In genomic region chr16:85453179-85453678, GRCh38 we compare ENCODE assay signal across 21 cellular contexts.
DNase-seq lines count a peak whose midpoint lies in the region; ATAC-seq and TF ChIP-seq lines count a peak whose summit lies in the region.
"Had no signal": no experiment of that assay in that cellular context is flagged by ENCODE, and none has a peak within 500 bp of the region (broad histone marks: within the 10 kb centered on the region; RNA-seq: fewer than 3 reads in every experiment).

No MANE protein-coding gene starts in this region.

- no peak for TF ChIP-seq POLR2A in transverse colon (IDR thresholded peaks at IDR 0.05)

- CTCF ChIA-PET in activated CD4-positive, alpha-beta T cell treated with anti-CD3 and anti-CD28 coated beads, Interleukin-2, amount 10 ng/mL, durations not matched to agents 7 days and 5 days (lab: Charles Lee): interaction anchor here (1.1 kb wide), 1 partner anchor 15 kb away, joined by 3 read pairs; no protein-coding TSS in a partner anchor

- H3K27me3 Mint-ChIP-seq in activated CD4-positive, alpha-beta T cell treated with anti-CD3 and anti-CD28 coated beads, Interleukin-2, amount 10 ng/mL, durations not matched to agents 7 days and 5 days: peaks cover 2% of the 10 kb centered on the region
- H3K27me3 Mint-ChIP-seq in naive thymus-derived CD8-positive, alpha-beta T cell: peaks cover 0 to 2% (median 0%) of the 10 kb centered on the region in 5 donors

- no peak for DNase-seq in activated CD4-positive, alpha-beta T cell treated with anti-CD3 and anti-CD28 coated beads, Interleukin-2, amount 10 ng/mL, durations not matched to agents 7 days and 5 days
- DNase-seq in activated CD4-positive, alpha-beta T cell treated with anti-CD3 and anti-CD28 coated beads, Interleukin-2, amount 50 U/mL, for 4 hours: no peak
- DNase-seq in colonic mucosa (no peak), transverse colon (peak; percentile 57), NAMALWA (ENCODE audit: low spot score) (no peak), BE2C (no peak), RKO (ENCODE audit: low spot score) (no peak)
- DNase-seq in naive thymus-derived CD8-positive, alpha-beta T cell: no peak
- DNase-seq: 8988T, DMS79, Karpas-422, NCI-H1048, NCI-H1436, NCI-H226, NCI-H510A treated with DMSO at 0.1 percent for 48 hours, OCI-M1 had no signal

- H3K9ac ChIP-seq in colonic mucosa (ENCODE audit: low read depth in 2 of 2, low read length in 2 of 2): peak overlapping the region; percentile 23 to 35

- TF ChIP-seq CTCF in colonic mucosa (IDR thresholded peaks at IDR 0.05) (no peak), transverse colon (IDR thresholded peaks at IDR 0.05) (no peak), BE2C (IDR thresholded peaks at IDR 0.05; ENCODE audit: low read depth, low read length) (no peak)

- POLR2A ChIA-PET in activated CD4-positive, alpha-beta T cell treated with anti-CD3 and anti-CD28 coated beads, Interleukin-2, amount 10 ng/mL, durations not matched to agents 7 days and 5 days (lab: Charles Lee): no interaction called here
- POLR2A ChIA-PET in naive thymus-derived CD8-positive, alpha-beta T cell (lab: Charles Lee): interaction anchor here (0.9 to 2.4 kb wide), 6 partner anchors 8 to 157 kb away, joined by 3 to 10 read pairs (median 3); no protein-coding TSS in a partner anchor

- H3K4me1 Mint-ChIP-seq in activated CD4-positive, alpha-beta T cell treated with anti-CD3 and anti-CD28 coated beads, Interleukin-2, amount 10 ng/mL, durations not matched to agents 7 days and 5 days: peaks cover 18% of the 10 kb centered on the region
- H3K4me1 Mint-ChIP-seq in naive thymus-derived CD8-positive, alpha-beta T cell: peaks cover 17 to 56% (median 44%) of the 10 kb centered on the region in 4 donors

- H3K27ac Mint-ChIP-seq in activated CD4-positive, alpha-beta T cell treated with anti-CD3 and anti-CD28 coated beads, Interleukin-2, amount 10 ng/mL, durations not matched to agents 7 days and 5 days: peak overlapping the region; percentile 36
- peak overlapping the region in 6 of 10 donors; percentile 29 to 89 (median 43) for H3K27ac Mint-ChIP-seq in naive thymus-derived CD8-positive, alpha-beta T cell
- H3K27ac Mint-ChIP-seq: IgD-negative memory B cell had no signal

- intact Hi-C loops in colonic mucosa (cut with DNase I): no loop called here
- intact Hi-C loops in transverse colon (cut with DNase I; ENCODE audit: low total_unique reads): no loop called here

- H3K4me1 ChIP-seq in colonic mucosa (peaks cover 10% of the 10 kb centered on the region), transverse colon (peaks cover 13 to 36% (median 30%) of the 10 kb centered on the region in 4 donors), BE2C (peaks cover 34% of the 10 kb centered on the region)

- H3K9me3 Mint-ChIP-seq in activated CD4-positive, alpha-beta T cell treated with anti-CD3 and anti-CD28 coated beads, Interleukin-2, amount 10 ng/mL, durations not matched to agents 7 days and 5 days: no peaks in the 10 kb centered on the region
- H3K9me3 Mint-ChIP-seq in naive thymus-derived CD8-positive, alpha-beta T cell: no peaks in the 10 kb centered on the region
- H3K9me3 Mint-ChIP-seq: IgD-negative memory B cell had no signal

- H3K4me3 ChIP-seq in colonic mucosa: no peak overlapping the region
- no peak overlapping the region for H3K4me3 ChIP-seq in transverse colon
- H3K4me3 ChIP-seq in BE2C (ENCODE audit: low read depth, low read length): no peak overlapping the region
- H3K4me3 ChIP-seq: GM12878, SJSA1 had no signal

- H3K36me3 ChIP-seq in colonic mucosa: no peaks in the 10 kb centered on the region
- no peaks in the 10 kb centered on the region for H3K36me3 ChIP-seq in transverse colon
- no peaks in the 10 kb centered on the region for H3K36me3 ChIP-seq in BE2C
- H3K36me3 ChIP-seq: SJSA1 had no signal

- no peak for TF ChIP-seq EP300 in transverse colon (IDR thresholded peaks at IDR 0.05; ENCODE audit: low read depth)

- H3K4me3 Mint-ChIP-seq in activated CD4-positive, alpha-beta T cell treated with anti-CD3 and anti-CD28 coated beads, Interleukin-2, amount 10 ng/mL, durations not matched to agents 7 days and 5 days: no peak overlapping the region
- peak overlapping the region in 4 of 10 donors; percentile 14 to 59 (median 36) for H3K4me3 Mint-ChIP-seq in naive thymus-derived CD8-positive, alpha-beta T cell
- H3K4me3 Mint-ChIP-seq: IgD-negative memory B cell had no signal

- WGBS in transverse colon (ENCODE audit: low coverage in 1 of 2), 2 donors: 74% methylated on average over 13 of the region's 14 CpGs; no CpG with 5 or more reads in 1 of the 2 donors

- no peak for ATAC-seq in naive thymus-derived CD8-positive, alpha-beta T cell
- ATAC-seq: Right ventricle myocardium inferior had no signal

- no peaks in the 10 kb centered on the region for H3K27me3 ChIP-seq in colonic mucosa
- H3K27me3 ChIP-seq in transverse colon: no peaks in the 10 kb centered on the region
- H3K27me3 ChIP-seq in BE2C: no peaks in the 10 kb centered on the region
- H3K27me3 ChIP-seq: SJSA1 had no signal

- H3K27ac ChIP-seq in colonic mucosa: no peak overlapping the region
- peak overlapping the region in 2 of 4 donors; percentile 4 to 41 for H3K27ac ChIP-seq in transverse colon
- H3K27ac ChIP-seq: SJSA1 had no signal

- no peaks in the 10 kb centered on the region for H3K36me3 Mint-ChIP-seq in activated CD4-positive, alpha-beta T cell treated with anti-CD3 and anti-CD28 coated beads, Interleukin-2, amount 10 ng/mL, durations not matched to agents 7 days and 5 days (ENCODE audit: low read depth)
- no peaks in the 10 kb centered on the region for H3K36me3 Mint-ChIP-seq in naive thymus-derived CD8-positive, alpha-beta T cell
- H3K36me3 Mint-ChIP-seq: CD14-positive monocyte, IgD-negative memory B cell had no signal

- in situ Hi-C loops in transverse colon (cut with MboI; ENCODE audit: low pct_ligation_motif_present in 1 of 4, low pct_unique_long_range_greater_than_20kb in 1 of 4, low sequenced_read_pairs in 3 of 4): no loop called here

- H3K9me3 ChIP-seq in colonic mucosa (no peaks in the 10 kb centered on the region), transverse colon (no peaks in the 10 kb centered on the region), BE2C (no peaks in the 10 kb centered on the region)
- H3K9me3 ChIP-seq: SJSA1 had no signal
